ENCODE assay signal across 10 cellular contexts in the genomic region with DNA sequence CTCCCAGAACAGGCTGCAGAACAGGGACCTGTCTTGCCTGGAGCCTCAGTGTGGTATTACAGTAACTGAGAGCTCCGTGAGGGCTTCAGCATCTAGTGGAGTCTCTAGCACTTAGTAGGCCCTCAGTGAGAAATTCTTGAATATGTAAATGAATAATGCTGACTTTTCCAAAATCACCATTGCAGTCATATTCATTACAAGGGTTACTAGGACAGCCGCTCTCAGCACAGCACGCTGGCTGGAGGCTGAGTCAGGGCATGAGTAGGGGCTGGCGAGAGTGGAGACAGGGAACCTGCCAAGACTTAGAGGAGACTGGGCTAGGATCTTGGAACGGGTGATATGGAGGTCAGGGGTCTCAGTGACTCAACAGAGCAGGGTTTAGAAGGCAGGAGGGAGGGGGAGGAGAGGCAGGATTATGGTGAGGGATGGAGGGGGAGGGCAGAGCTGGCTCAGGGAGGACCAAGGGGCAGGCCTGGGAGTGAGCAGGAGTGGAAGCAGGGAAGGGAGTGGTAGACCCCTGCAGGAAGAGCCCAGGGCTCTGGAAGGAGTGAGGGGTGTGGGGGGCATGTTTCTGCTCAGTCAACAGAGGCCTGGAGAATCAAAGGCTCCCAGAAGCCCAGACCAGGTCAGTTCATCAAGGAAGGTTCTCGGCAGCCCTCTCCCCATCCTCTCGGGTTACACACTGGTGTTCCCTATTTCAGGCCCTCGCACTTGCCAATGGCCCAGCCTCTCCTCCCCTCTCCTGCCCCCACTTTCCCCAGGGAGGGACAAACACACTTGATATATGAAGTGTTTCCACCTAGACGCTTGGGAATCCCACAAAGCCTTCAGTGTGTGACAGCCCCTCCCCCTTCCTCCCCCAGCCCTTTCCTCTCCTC. TPM values are rescaled to one million over a fixed set of nuclear protein-coding genes. Genes with fewer than 3 reads are reported as not detected.
DNase-seq lines count a peak whose midpoint lies in the region; ATAC-seq lines count a peak whose summit lies in the region.
"Had no signal": no experiment of that assay in that cellular context is flagged by ENCODE, and none has a peak within 500 bp of the region (broad histone marks: within the 10 kb centered on the region; RNA-seq: fewer than 3 reads in every experiment).

No MANE protein-coding gene starts in this region.

- H3K4me2 ChIP-seq in GM23248 (ENCODE audit: unreplicated experiment) (no peak overlapping the region), skeletal muscle satellite cell (ENCODE audit: low read length) (peak overlapping the region; percentile 57)

- H3K27me3 Mint-ChIP-seq in activated CD4-positive, alpha-beta T cell treated with anti-CD3 and anti-CD28 coated beads, Interleukin-2, amount 10 ng/mL, durations not matched to agents 24 days and 14 days = peaks cover 10% of the 10 kb centered on the region

- no peak overlapping the region for H3K4me3 ChIP-seq in GM23248
- no peak overlapping the region for H3K4me3 ChIP-seq in skeletal muscle satellite cell (ENCODE audit: low read length)

- H3K9me3 ChIP-seq in GM23248 (ENCODE audit: low read depth) (no peaks in the 10 kb centered on the region), skeletal muscle satellite cell (replicated peaks; ENCODE audit: low read length) (no peaks in the 10 kb centered on the region)

- H3K27ac ChIP-seq in GM23248 = peak overlapping the region; percentile 38; the same call in 1 of the 2 replicates

- no peaks in the 10 kb centered on the region for H3K36me3 Mint-ChIP-seq in activated CD4-positive, alpha-beta T cell treated with anti-CD3 and anti-CD28 coated beads, Interleukin-2, amount 10 ng/mL, durations not matched to agents 24 days and 14 days (ENCODE audit: low read depth)
- H3K36me3 Mint-ChIP-seq: naive B cell had no signal

- in situ Hi-C loops in GM23248 (cut with MboI) = no loop called here

- H4K20me1 ChIP-seq in GM23248 (ENCODE audit: insufficient read depth) = no peaks in the 10 kb centered on the region

- H3K4me1 ChIP-seq in GM23248 (ENCODE audit: insufficient read depth) (peaks cover 11% of the 10 kb centered on the region), skeletal muscle satellite cell (ENCODE audit: control insufficient read depth, insufficient read depth, low read length) (peaks cover 21% of the 10 kb centered on the region)

- H3K36me3 ChIP-seq in GM23248 (ENCODE audit: low read depth) = no peaks in the 10 kb centered on the region
- no peaks in the 10 kb centered on the region for H3K36me3 ChIP-seq in skeletal muscle satellite cell (ENCODE audit: insufficient read depth, low read length)

- H3K4me1 Mint-ChIP-seq in activated CD4-positive, alpha-beta T cell treated with anti-CD3 and anti-CD28 coated beads, Interleukin-2, amount 10 ng/mL, durations not matched to agents 24 days and 14 days = no peaks in the 10 kb centered on the region
- H3K4me1 Mint-ChIP-seq: naive B cell had no signal

- intact Hi-C loops in left cardiac atrium (cut with DNase I) = no loop called here
- intact Hi-C loops in activated CD4-positive, alpha-beta T cell treated with anti-CD3 and anti-CD28 coated beads, Interleukin-2, amount 10 ng/mL, durations not matched to agents 24 days and 14 days (cut with micrococcal nuclease) = no loop called here

- peak; percentile 98 to 99 for ATAC-seq in left cardiac atrium

- H3K27ac Mint-ChIP-seq in activated CD4-positive, alpha-beta T cell treated with anti-CD3 and anti-CD28 coated beads, Interleukin-2, amount 10 ng/mL, durations not matched to agents 24 days and 14 days = no peak overlapping the region

- no peak overlapping the region for H3K9ac ChIP-seq in GM23248
- no peak overlapping the region for H3K9ac ChIP-seq in skeletal muscle satellite cell (ENCODE audit: low read depth, low read length)

- peak; percentile 95 for DNase-seq in GM23248
- DNase-seq in SK-N-DZ (ENCODE audit: low spot score) = peak; percentile 68
- DNase-seq in left cardiac atrium = peak; percentile 68
- DNase-seq in OCI-M2 (lab: John Stamatoyannopoulos, UW; ENCODE audit: unreplicated experiment) = no peak
- no peak for DNase-seq in activated CD4-positive, alpha-beta T cell treated with anti-CD3 and anti-CD28 coated beads, Interleukin-2, amount 10 ng/mL, durations not matched to agents 24 days and 14 days
- DNase-seq in germinal center (ENCODE audit: low spot score) = no peak
- DNase-seq in SIG-M5 (lab: John Stamatoyannopoulos, UW) = no peak
- DNase-seq: activated effector memory CD4-positive, alpha-beta T cell treated with Interleukin-2 at 50 U/mL for 16 hours; naive B cell had no signal

- 33 to 38% methylated on average over 9 of the region's 9 CpGs for WGBS in GM23248 (ENCODE audit: low coverage in 1 of 2, low lambda C conversion rate in 2 of 2, missing lambda C conversion rate in 2 of 2), 2 experiments

- no peak overlapping the region for H3K4me3 Mint-ChIP-seq in activated CD4-positive, alpha-beta T cell treated with anti-CD3 and anti-CD28 coated beads, Interleukin-2, amount 10 ng/mL, durations not matched to agents 24 days and 14 days

- no peaks in the 10 kb centered on the region for H3K27me3 ChIP-seq in GM23248 (replicated peaks; ENCODE audit: insufficient read depth)
- peaks cover 3% of the 10 kb centered on the region for H3K27me3 ChIP-seq in skeletal muscle satellite cell (ENCODE audit: control insufficient read depth, insufficient read depth, low read length)

- no peaks in the 10 kb centered on the region for H3K9me2 ChIP-seq in GM23248 (ENCODE audit: insufficient read depth)

- no peaks in the 10 kb centered on the region for H3K9me3 Mint-ChIP-seq in activated CD4-positive, alpha-beta T cell treated with anti-CD3 and anti-CD28 coated beads, Interleukin-2, amount 10 ng/mL, durations not matched to agents 24 days and 14 days
- H3K9me3 Mint-ChIP-seq: naive B cell had no signal

- H3K79me2 ChIP-seq in GM23248 (ENCODE audit: insufficient read depth) = no peaks in the 10 kb centered on the region

- H3F3A ChIP-seq in GM23248 (ENCODE audit: insufficient read depth) = no peaks in the 10 kb centered on the region

- H2AFZ ChIP-seq in GM23248 = no peak overlapping the region

RNA-seq across cellular contexts. Expression of a gene that starts 42.3 kb away (rescaled TPM):
- total RNA-seq in GM23248 (2014; rRNA removed; shearing (Covaris generic)) = 13.4 and 21.4 TPM in 2 replicates
- polyA plus RNA-seq in GM23248 (2016; fragmentation: Nextera tagmentation; extraction: Ambion mirVana) = 6.3 and 7.1 TPM in 2 replicates
- 19.7 and 19.9 TPM in 2 replicates for polyA plus RNA-seq in SK-N-DZ (2014; cell fraction: cytosol; rRNA removed)
- polyA plus RNA-seq in SK-N-DZ (2014; cell fraction: nucleus; rRNA removed) = 12.7 and 14.5 TPM in 2 replicates
- total RNA-seq in left cardiac atrium = 1 to 10 TPM; 3.0 to 4.3 TPM
- 1.3 and 3.9 TPM in 2 replicates for total RNA-seq in skeletal muscle satellite cell (2012; rRNA removed)
- not detected in 2 replicates for total RNA-seq in activated CD4-positive, alpha-beta T cell treated with anti-CD3 and anti-CD28 coated beads, Interleukin-2, amount 10 ng/mL, durations not matched to agents 24 days and 14 days

RNA-seq across cellular contexts. Expression of a gene that starts 56.7 kb away (rescaled TPM):
- not detected in 2 replicates for total RNA-seq in GM23248 (2014; rRNA removed; shearing (Covaris generic))
- polyA plus RNA-seq in GM23248 (2016; fragmentation: Nextera tagmentation; extraction: Ambion mirVana) = 0.34 and 0.65 TPM in 2 replicates
- 2.6 and 13.8 TPM in 2 replicates for polyA plus RNA-seq in SK-N-DZ (2014; cell fraction: cytosol; rRNA removed)
- 2.6 and 3.6 TPM in 2 replicates for polyA plus RNA-seq in SK-N-DZ (2014; cell fraction: nucleus; rRNA removed)
- under 1 TPM in 1 of 2 donors, not detected in 1; 0.10 TPM for total RNA-seq in left cardiac atrium
- total RNA-seq in skeletal muscle satellite cell (2012; rRNA removed) = under 0.01 and 0.22 TPM in 2 replicates
- total RNA-seq in activated CD4-positive, alpha-beta T cell treated with anti-CD3 and anti-CD28 coated beads, Interleukin-2, amount 10 ng/mL, durations not matched to agents 24 days and 14 days = 0.14 and 0.42 TPM in 2 replicates

Comparison
In these comparisons a context has a peak if more than half of its experiments do, and no peak if none do; other contexts are left out.
1. DNase-seq: peak in GM23248 (single experiment), SK-N-DZ (single experiment) and left cardiac atrium (single experiment); none in OCI-M2 (single experiment), activated CD4-positive, alpha-beta T cell treated with anti-CD3 and anti-CD28 coated beads, Interleukin-2, amount 10 ng/mL, durations not matched to agents 24 days and 14 days (single experiment), germinal center (single experiment) and SIG-M5 (single experiment).